In genomic region chr4:186859420-186859819, GRCh38 we compare ENCODE assay signal across 2 cellular contexts.
TF ChIP-seq lines count a peak whose summit lies in the region.

No MANE protein-coding gene starts in this region.

TF ChIP-seq in GM23338, 12 proteins besides CTCF, POLR2A, EP300 and RAD21:
- TF ChIP-seq ETS1 (IDR thresholded peaks at IDR 0.05) (no peak), POLR2AphosphoS5 (IDR thresholded peaks at IDR 0.05; ENCODE audit: low read depth) (no peak), NANOG (IDR thresholded peaks at IDR 0.05; ENCODE audit: borderline replicate concordance) (no peak), EZH2 (IDR thresholded peaks at IDR 0.05; ENCODE audit: low read depth, unreplicated experiment) (no peak)

TF ChIP-seq in K562, 482 proteins besides CTCF, POLR2A, EP300 and RAD21 (continued from another document):
- no peak for TF ChIP-seq ATF3 (IDR thresholded peaks at IDR 0.05)
- no peak for TF ChIP-seq ATF3 (CRISPR knock-in tag; conservative IDR thresholded peaks at IDR 0.05)
